ENCODE assay signal across 29 cellular contexts in genomic region chr2:193743089-193743488, GRCh38.
A peak's percentile ranks its signal among the peaks of the same experiment; 100 is the strongest.
DNase-seq lines count a peak whose midpoint lies in the region; ATAC-seq and TF ChIP-seq lines count a peak whose summit lies in the region.
"Had no signal": no experiment of that assay in that cellular context is flagged by ENCODE, and none has a peak within 500 bp of the region (broad histone marks: within the 10 kb centered on the region; RNA-seq: fewer than 3 reads in every experiment).

No MANE protein-coding gene starts in this region.

- ATAC-seq in GM23338: peak; percentile 85
- ATAC-seq in WTC11: peak; percentile 47
- ATAC-seq in GM21367 (IDR thresholded peaks at IDR 0.05; ENCODE audit: unreplicated experiment): no peak
- ATAC-seq: activated naive CD8-positive, alpha-beta T cell treated with anti-CD3 and anti-CD28 coated beads, Interleukin-2, amount 50 U/mL, for 24 hours; GM12878; left ventricle myocardium superior; naive thymus-derived CD8-positive, alpha-beta T cell; T-cell had no signal

- peaks cover 27% of the 10 kb centered on the region for H3K27me3 Mint-ChIP-seq in GM23338 (ENCODE audit: insufficient read depth, low read depth, poor library complexity)
- H3K27me3 Mint-ChIP-seq in WTC11 (ENCODE audit: low read depth): peaks cover 93% of the 10 kb centered on the region
- H3K27me3 Mint-ChIP-seq: activated naive CD8-positive, alpha-beta T cell treated with anti-CD3 and anti-CD28 coated beads, Interleukin-2, amount 50 U/mL, for 24 hours; activated T-cell treated with anti-CD3 and anti-CD28 coated beads, Interleukin-2, amount 50 U/mL, for 24 hours; B cell; naive thymus-derived CD8-positive, alpha-beta T cell; T-cell had no signal

- H3K36me3 Mint-ChIP-seq in GM23338 (ENCODE audit: low read depth): no peaks in the 10 kb centered on the region
- peaks cover 2% of the 10 kb centered on the region; the same call in 1 of the 2 replicates for H3K36me3 Mint-ChIP-seq in WTC11
- H3K36me3 Mint-ChIP-seq: naive thymus-derived CD8-positive, alpha-beta T cell; T-cell had no signal

- H3K4me1 Mint-ChIP-seq in GM23338 (peaks cover 18% of the 10 kb centered on the region), WTC11 (peaks cover 19% of the 10 kb centered on the region)
- H3K4me1 Mint-ChIP-seq: activated naive CD8-positive, alpha-beta T cell treated with anti-CD3 and anti-CD28 coated beads, Interleukin-2, amount 50 U/mL, for 24 hours; B cell; mesothelial cell of epicardium; naive thymus-derived CD8-positive, alpha-beta T cell; T-cell had no signal

- TF ChIP-seq POLR2A in thyroid gland (IDR thresholded peaks at IDR 0.05): no peak

- H3K9me3 ChIP-seq in thyroid gland (no peaks in the 10 kb centered on the region), SJCRH30 (replicated peaks) (no peaks in the 10 kb centered on the region)
- H3K9me3 ChIP-seq: upper lobe of left lung had no signal

- DNase-seq in GM23338 (ENCODE audit: low spot score) (peak; percentile 12), NCI-H146 treated with DMSO at 0.1 percent for 48 hours (lab: John Stamatoyannopoulos, UW; ENCODE audit: unreplicated experiment) (peak; percentile 91), NCI-H345 (lab: John Stamatoyannopoulos, UW) (peak; percentile 66), WTC11 (ENCODE audit: low spot score) (no peak), thyroid gland (no peak), HuH-7.5 (ENCODE audit: low spot score) (no peak), SJCRH30 (no peak)
- DNase-seq: activated CD4-positive, CD25-positive, alpha-beta regulatory T cell treated with anti-CD3 and anti-CD28 coated beads, Interleukin-2, amount 50 U/mL, for 72 hours; activated CD8-positive, alpha-beta memory T cell treated with anti-CD3 and anti-CD28 coated beads for 24 hours; activated gamma-delta T cell treated with Interleukin-2 at 50 U/mL for 16 hours; activated naive CD8-positive, alpha-beta T cell treated with anti-CD3 and anti-CD28 coated beads, Interleukin-2, amount 50 U/mL, for 24 hours; activated T-cell treated with anti-CD3 and anti-CD28 coated beads, Interleukin-2, amount 50 U/mL, for 24 hours; cerebellar nuclear complex; dorsolateral prefrontal cortex; H7; left ventricle myocardium superior; naive thymus-derived CD8-positive, alpha-beta T cell; NCI-H1694; NCI-H526 treated with DMSO at 0.1 percent for 48 hours; retina; Right ventricle myocardium superior; small intestine; stimulated activated CD4-positive, alpha-beta T cell treated with anti-CD3 and anti-CD28 coated beads, Interleukin-1b, Interleukin-23, amount 100 ng/mL, for 48 hours; T-cell; upper lobe of left lung had no signal

- H2AFZ ChIP-seq in GM23338: no peak overlapping the region

- no peak overlapping the region for H3K27ac ChIP-seq in GM23338 (ENCODE audit: low read depth)
- no peak overlapping the region for H3K27ac ChIP-seq in thyroid gland
- no peak overlapping the region for H3K27ac ChIP-seq in SJCRH30
- H3K27ac ChIP-seq: dorsolateral prefrontal cortex, upper lobe of left lung had no signal

- H4K20me1 ChIP-seq in GM23338 (replicated peaks; ENCODE audit: insufficient read depth): no peaks in the 10 kb centered on the region

- H3K9me3 Mint-ChIP-seq in GM23338 (no peaks in the 10 kb centered on the region), WTC11 (peaks cover 15% of the 10 kb centered on the region; the same call in 1 of the 2 replicates)

- H3K4me1 ChIP-seq in GM23338 (ENCODE audit: insufficient read depth) (peaks cover 13% of the 10 kb centered on the region; the same call in 1 of the 2 replicates), thyroid gland (no peaks in the 10 kb centered on the region), SJCRH30 (no peaks in the 10 kb centered on the region)
- H3K4me1 ChIP-seq: upper lobe of left lung had no signal

- H3K36me3 ChIP-seq in GM23338 (ENCODE audit: insufficient read depth): no peaks in the 10 kb centered on the region
- H3K36me3 ChIP-seq in thyroid gland: no peaks in the 10 kb centered on the region
- H3K36me3 ChIP-seq in SJCRH30: no peaks in the 10 kb centered on the region
- H3K36me3 ChIP-seq: upper lobe of left lung had no signal

- TF ChIP-seq CTCF in GM23338 (conservative IDR thresholded peaks at IDR 0.05; ENCODE audit: low read depth in 2 of 2) (no peak), WTC11 (IDR thresholded peaks at IDR 0.05) (no peak), thyroid gland (IDR thresholded peaks at IDR 0.05) (no peak)

- intact Hi-C loops in thyroid gland (cut with DNase I): no loop called here

- POLR2A ChIA-PET in WTC11 (lab: Charles Lee): no interaction called here

- no peaks in the 10 kb centered on the region for H3F3A ChIP-seq in GM23338 (replicated peaks; ENCODE audit: low read depth)

- peak overlapping the region; percentile 12; the same call in 1 of the 2 replicates for H3K4me2 ChIP-seq in GM23338

- H3K79me2 ChIP-seq in GM23338 (replicated peaks; ENCODE audit: insufficient read depth): no peaks in the 10 kb centered on the region

- no peak overlapping the region for H3K4me3 ChIP-seq in GM23338
- H3K4me3 ChIP-seq in thyroid gland (replicated peaks in 1 of 3): no peak overlapping the region
- H3K4me3 ChIP-seq in SJCRH30: no peak overlapping the region
- H3K4me3 ChIP-seq: dorsolateral prefrontal cortex, GM12878, upper lobe of left lung had no signal

- no peak overlapping the region for H3K4me3 Mint-ChIP-seq in GM23338
- H3K4me3 Mint-ChIP-seq in WTC11: no peak overlapping the region
- H3K4me3 Mint-ChIP-seq: activated naive CD8-positive, alpha-beta T cell treated with anti-CD3 and anti-CD28 coated beads, Interleukin-2, amount 50 U/mL, for 24 hours; activated T-cell treated with anti-CD3 and anti-CD28 coated beads, Interleukin-2, amount 50 U/mL, for 24 hours; B cell; mesothelial cell of epicardium; naive thymus-derived CD8-positive, alpha-beta T cell; T-cell had no signal

- H3K9me2 ChIP-seq in GM23338 (ENCODE audit: insufficient read depth): no peaks in the 10 kb centered on the region; the same call in 1 of the 2 replicates

- H3K27ac Mint-ChIP-seq in GM23338 (no peak overlapping the region), WTC11 (peak overlapping the region; percentile 30; the same call in 1 of the 2 replicates)
- H3K27ac Mint-ChIP-seq: activated naive CD8-positive, alpha-beta T cell treated with anti-CD3 and anti-CD28 coated beads, Interleukin-2, amount 50 U/mL, for 24 hours; activated T-cell treated with anti-CD3 and anti-CD28 coated beads, Interleukin-2, amount 50 U/mL, for 24 hours; B cell; mesothelial cell of epicardium; naive thymus-derived CD8-positive, alpha-beta T cell; T-cell had no signal

- H3K27me3 ChIP-seq in GM23338 (ENCODE audit: insufficient read depth): no peaks in the 10 kb centered on the region
- no peaks in the 10 kb centered on the region for H3K27me3 ChIP-seq in thyroid gland
- no peaks in the 10 kb centered on the region for H3K27me3 ChIP-seq in SJCRH30
- H3K27me3 ChIP-seq: dorsolateral prefrontal cortex, upper lobe of left lung had no signal

- WGBS in thyroid gland, 2 donors: 13 to 22% methylated on average over 4 of the region's 4 CpGs

- CTCF ChIA-PET in WTC11 (lab: Charles Lee): no interaction called here

TF ChIP-seq in GM23338, 12 proteins besides CTCF, POLR2A, EP300 and RAD21 (continues in another document):
- TF ChIP-seq ZNF114 (CRISPR knock-in tag; IDR thresholded peaks at IDR 0.05): no peak
- TF ChIP-seq NANOG (IDR thresholded peaks at IDR 0.05; ENCODE audit: borderline replicate concordance): peak; percentile 80; the same call in 1 of the 2 replicates
- TF ChIP-seq ZNF331 (CRISPR knock-in tag; IDR thresholded peaks at IDR 0.05; ENCODE audit: low read depth): no peak

TF ChIP-seq in WTC11, 78 proteins besides CTCF, POLR2A, EP300 and RAD21:
- no peak for TF ChIP-seq ZNF396 (CRISPR knock-in tag; IDR thresholded peaks at IDR 0.05; ENCODE audit: borderline replicate concordance)
- TF ChIP-seq ZNF423 (CRISPR knock-in tag; IDR thresholded peaks at IDR 0.05): peak; percentile 99
TF ChIP-seq in WTC11: peak in this region for 1.

Comparison
In these comparisons a context has a peak if more than half of its experiments do, and no peak if none do; other contexts are left out.
1. DNase-seq: peak in GM23338 (single experiment), NCI-H146 treated with DMSO at 0.1 percent for 48 hours (single experiment) and NCI-H345 (single experiment); none in WTC11 (single experiment), thyroid gland (0 of 2), HuH-7.5 (single experiment) and SJCRH30 (0 of 2).